ENCODE assay signal across 32 cellular contexts in genomic region chr16:1145383-1146100, GRCh38. TPM values are rescaled to one million over a fixed set of nuclear protein-coding genes. Genes with fewer than 3 reads are reported as not detected.
A peak's percentile ranks its signal among the peaks of the same experiment; 100 is the strongest.
DNase-seq lines count a peak whose midpoint lies in the region; ATAC-seq and TF ChIP-seq lines count a peak whose summit lies in the region.
"Had no signal": no experiment of that assay in that cellular context is flagged by ENCODE, and none has a peak within 500 bp of the region (broad histone marks: within the 10 kb centered on the region; RNA-seq: fewer than 3 reads in every experiment).

No MANE protein-coding gene starts in this region.

- no peak overlapping the region for H3K27ac Mint-ChIP-seq in type B pancreatic cell
- H3K27ac Mint-ChIP-seq: activated T-cell treated with anti-CD3 and anti-CD28 coated beads, Interleukin-2, amount 50 U/mL, for 72 hours; CD14-positive monocyte; naive thymus-derived CD8-positive, alpha-beta T cell; stimulated activated effector memory CD8-positive, alpha-beta T cell treated with anti-CD3 and anti-CD28 coated beads, Interleukin-12 subunit alpha, Interleukin-12 subunit beta, amount 100 ng/mL, for 72 hours; WTC11 had no signal

- H3K27me3 Mint-ChIP-seq in type B pancreatic cell = no peaks in the 10 kb centered on the region

- H3K9me3 Mint-ChIP-seq in type B pancreatic cell = no peaks in the 10 kb centered on the region
- H3K9me3 Mint-ChIP-seq: stimulated activated effector memory CD8-positive, alpha-beta T cell treated with anti-CD3 and anti-CD28 coated beads, Interleukin-12 subunit alpha, Interleukin-12 subunit beta, amount 100 ng/mL, for 72 hours had no signal

- DNase-seq in DMS79 treated with DMSO at 0.1 percent for 48 hours (lab: John Stamatoyannopoulos, UW) (peak; percentile 37), NCI-H146 (lab: John Stamatoyannopoulos, UW) (peak; percentile 95), body of pancreas (peak in 2 of 4 donors; percentile 29 to 43), neuronal stem cell (ENCODE audit: low spot score) (no peak), dermis blood vessel endothelial cell (no peak), NCI-H524 treated with DMSO at 0.1 percent for 48 hours (lab: John Stamatoyannopoulos, UW) (no peak), type B pancreatic cell (ENCODE audit: extremely low spot score, unreplicated experiment) (no peak)
- DNase-seq: activated naive CD4-positive, alpha-beta T cell treated with Interleukin-2 at 50 U/mL for 16 hours; activated T-cell treated with anti-CD3 and anti-CD28 coated beads, Interleukin-2, amount 50 U/mL, for 72 hours; islet precursor cell; midbrain; MM.1S; naive thymus-derived CD8-positive, alpha-beta T cell; NCI-H2227 treated with DMSO at 0.1 percent for 48 hours; posterior cingulate gyrus; right lobe of liver; SIG-M5; stimulated activated CD4-positive, alpha-beta T cell treated with anti-CD3 and anti-CD28 coated beads, Interleukin-12 subunit alpha, Interleukin-12 subunit beta, amount 100 ng/mL, for 4 hours; stimulated activated CD4-positive, alpha-beta T cell treated with anti-CD3 and anti-CD28 coated beads, Interleukin-4, amount 100 ng/mL, for 24 hours; SW 1271; T1000 had no signal

- peak overlapping the region; percentile 99 for H2AK5ac ChIP-seq in neuronal stem cell (ENCODE audit: low read depth, low read length)

- TF ChIP-seq CTCF in body of pancreas (IDR thresholded peaks at IDR 0.05) (no peak), type B pancreatic cell (conservative IDR thresholded peaks at IDR 0.05) (no peak)

- H3K36me3 ChIP-seq in body of pancreas (replicated peaks in 1 of 2; ENCODE audit: insufficient read depth in 1 of 2, low read depth in 2 of 2) = no peaks in the 10 kb centered on the region
- H3K36me3 ChIP-seq in neuronal stem cell (replicated peaks in 1 of 2; ENCODE audit: control insufficient read depth in 2 of 2, insufficient read depth in 2 of 2, low read length in 2 of 2) = no peaks in the 10 kb centered on the region
- H3K36me3 ChIP-seq: right lobe of liver had no signal

- H3K23ac ChIP-seq in neuronal stem cell (ENCODE audit: low read depth, low read length, poor library complexity) = peak overlapping the region; percentile 57

- H4K91ac ChIP-seq in neuronal stem cell (ENCODE audit: low read depth, low read length, poor library complexity) = peak overlapping the region; percentile 65

- peaks cover 4% of the 10 kb centered on the region for H3K4me1 Mint-ChIP-seq in type B pancreatic cell (ENCODE audit: unreplicated experiment)
- H3K4me1 Mint-ChIP-seq: CD14-positive monocyte; stimulated activated effector memory CD8-positive, alpha-beta T cell treated with anti-CD3 and anti-CD28 coated beads, Interleukin-12 subunit alpha, Interleukin-12 subunit beta, amount 100 ng/mL, for 72 hours; WTC11 had no signal

- H3K4me3 Mint-ChIP-seq in type B pancreatic cell = no peak overlapping the region
- H3K4me3 Mint-ChIP-seq: activated T-cell treated with anti-CD3 and anti-CD28 coated beads, Interleukin-2, amount 50 U/mL, for 72 hours; brain; CD14-positive monocyte; naive thymus-derived CD8-positive, alpha-beta T cell; stimulated activated effector memory CD8-positive, alpha-beta T cell treated with anti-CD3 and anti-CD28 coated beads, Interleukin-12 subunit alpha, Interleukin-12 subunit beta, amount 100 ng/mL, for 72 hours; WTC11 had no signal

- H3K9me3 ChIP-seq in body of pancreas = no peaks in the 10 kb centered on the region
- peaks cover 4 to 6% of the 10 kb centered on the region in 2 donors for H3K9me3 ChIP-seq in neuronal stem cell (replicated peaks in 1 of 2; ENCODE audit: control insufficient read depth in 2 of 2, insufficient read depth in 1 of 2, low read depth in 1 of 2, low read length in 2 of 2)
- H3K9me3 ChIP-seq: right lobe of liver had no signal

- peak overlapping the region; percentile 97 for H2BK12ac ChIP-seq in neuronal stem cell (ENCODE audit: low read length)

- peak overlapping the region; percentile 99 for H2BK15ac ChIP-seq in neuronal stem cell (ENCODE audit: low read length)

- H3K4me2 ChIP-seq in neuronal stem cell (ENCODE audit: insufficient read depth, low read length, poor library complexity, severe bottlenecking) = no peak overlapping the region
- H3K4me2 ChIP-seq: KMS-11 had no signal

- H3K4ac ChIP-seq in neuronal stem cell (ENCODE audit: low read length) = no peak overlapping the region

- H3K79me1 ChIP-seq in neuronal stem cell (ENCODE audit: low read depth, low read length) = peaks cover 3% of the 10 kb centered on the region

- H3K4me1 ChIP-seq in body of pancreas (peaks cover 11% of the 10 kb centered on the region), neuronal stem cell (ENCODE audit: control insufficient read depth in 2 of 2, insufficient read depth in 1 of 2, low read depth in 1 of 2, low read length in 2 of 2) (peaks cover 17 to 23% of the 10 kb centered on the region in 2 donors)
- H3K4me1 ChIP-seq: right lobe of liver had no signal

- peak overlapping the region; percentile 95 for H2BK120ac ChIP-seq in neuronal stem cell (ENCODE audit: low read depth, low read length)

- H3K14ac ChIP-seq in neuronal stem cell (ENCODE audit: low read length) = no peak overlapping the region

- H3K18ac ChIP-seq in neuronal stem cell (ENCODE audit: low read length) = peak overlapping the region; percentile 95

- no peaks in the 10 kb centered on the region for H3K36me3 Mint-ChIP-seq in type B pancreatic cell
- H3K36me3 Mint-ChIP-seq: brain; CD14-positive monocyte; naive thymus-derived CD8-positive, alpha-beta T cell; stimulated activated effector memory CD8-positive, alpha-beta T cell treated with anti-CD3 and anti-CD28 coated beads, Interleukin-12 subunit alpha, Interleukin-12 subunit beta, amount 100 ng/mL, for 72 hours had no signal

- H3K27me3 ChIP-seq in body of pancreas (no peaks in the 10 kb centered on the region), neuronal stem cell (ENCODE audit: control insufficient read depth in 3 of 3, insufficient read depth in 3 of 3, low read depth in 1 of 3, low read length in 3 of 3) (peaks cover 0 to 32% (median 0%) of the 10 kb centered on the region in 3 experiments)
- H3K27me3 ChIP-seq: right lobe of liver had no signal

- no peak overlapping the region for H4K8ac ChIP-seq in neuronal stem cell (ENCODE audit: low read depth, low read length)

- H2AFZ ChIP-seq in neuronal stem cell (ENCODE audit: low read length) = peak overlapping the region; percentile 65

- ATAC-seq in body of pancreas = peak; percentile 35
- ATAC-seq in GM21619 (IDR thresholded peaks at IDR 0.05; ENCODE audit: unreplicated experiment) = no peak
- ATAC-seq: activated T-cell treated with anti-CD3 and anti-CD28 coated beads, Interleukin-2, amount 50 U/mL, for 72 hours; naive thymus-derived CD8-positive, alpha-beta T cell; right lobe of liver; stimulated activated effector memory CD8-positive, alpha-beta T cell treated with anti-CD3 and anti-CD28 coated beads, Interleukin-12 subunit alpha, Interleukin-12 subunit beta, amount 100 ng/mL, for 72 hours had no signal

- H3K4me3 ChIP-seq in body of pancreas = no peak overlapping the region
- H3K4me3 ChIP-seq in neuronal stem cell (ENCODE audit: low read length in 2 of 2) = no peak overlapping the region
- H3K4me3 ChIP-seq: right lobe of liver had no signal

- no peak for TF ChIP-seq POLR2A in body of pancreas (IDR thresholded peaks at IDR 0.05)

- peak overlapping the region; percentile 93 for H2BK5ac ChIP-seq in neuronal stem cell (ENCODE audit: low read length)

- H3K27ac ChIP-seq in body of pancreas (no peak overlapping the region), neuronal stem cell (replicated peaks; ENCODE audit: low read length) (peak overlapping the region; percentile 68)
- H3K27ac ChIP-seq: KMS-11, right lobe of liver had no signal

- peak overlapping the region; percentile 83 for H3K9ac ChIP-seq in neuronal stem cell (ENCODE audit: low read depth, low read length, poor library complexity)
- H3K9ac ChIP-seq: KMS-11 had no signal

- 30 to 51% methylated on average over 2 to 20 of the region's 30 CpGs for WGBS in body of pancreas, 2 donors
- no CpG with 5 or more reads among the region's 30 CpGs for WGBS in neuronal stem cell (ENCODE audit: extremely low coverage in 2 of 2, insufficient read length in 2 of 2, insufficient replicate concordance in 1 of 2), 2 donors

- intact Hi-C loops in body of pancreas (cut with DNase I) = no loop called here

RNA-seq across cellular contexts. Expression of gene CACNA1H, which starts 7.4 kb away (rescaled TPM):
- 10 to 100 TPM in 1 of 2 donors, 1 to 10 TPM in 1; 7.3 to 15.2 TPM for total RNA-seq in body of pancreas
- polyA plus RNA-seq in neuronal stem cell (2013, experiment 1 of 2) = 21.5 TPM
- 21.7 TPM for polyA plus RNA-seq in neuronal stem cell (2013, experiment 2 of 2)
- total RNA-seq in dermis blood vessel endothelial cell = 0.05 and 0.17 TPM in 2 replicates
- 23.2 and 38.1 TPM in 2 replicates for total RNA-seq in type B pancreatic cell (ENCODE audit: low replicate concordance)
- polyA plus RNA-seq: CD14-positive monocyte had no signal

RNA-seq across cellular contexts. Expression of gene C1QTNF8, which starts 49.5 kb away (rescaled TPM):
- total RNA-seq in body of pancreas (not detected), dermis blood vessel endothelial cell (not detected in 2 replicates), type B pancreatic cell (ENCODE audit: low replicate concordance) (not detected in 2 replicates)
- polyA plus RNA-seq in neuronal stem cell (2013, experiment 1 of 2) = not detected
- not detected for polyA plus RNA-seq in neuronal stem cell (2013, experiment 2 of 2)
- total RNA-seq: activated T-cell treated with anti-CD3 and anti-CD28 coated beads, Interleukin-2, amount 50 U/mL, for 72 hours; cerebellum; glomerular endothelial cell; liver; naive thymus-derived CD8-positive, alpha-beta T cell; right lobe of liver; ureter had no signal
- polyA plus RNA-seq: adipose tissue; CD14-positive monocyte; liver; naive thymus-derived CD8-positive, alpha-beta T cell had no signal

Comparison
In these comparisons a context has a peak if more than half of its experiments do, and no peak if none do; other contexts are left out.
1. DNase-seq: peak in DMS79 treated with DMSO at 0.1 percent for 48 hours (single experiment) and NCI-H146 (single experiment); none in neuronal stem cell (single experiment), dermis blood vessel endothelial cell (single experiment), NCI-H524 treated with DMSO at 0.1 percent for 48 hours (single experiment) and type B pancreatic cell (single experiment).